ENCODE assay signal across 21 cellular contexts in genomic region chr14:60326274-60326673, GRCh38.
DNase-seq lines count a peak whose midpoint lies in the region; ATAC-seq, FAIRE-seq and TF ChIP-seq lines count a peak whose summit lies in the region.
"Had no signal": no experiment of that assay in that cellular context is flagged by ENCODE, and none has a peak within 500 bp of the region (broad histone marks: within the 10 kb centered on the region; RNA-seq: fewer than 3 reads in every experiment).

No MANE protein-coding gene starts in this region.

- no peak for ATAC-seq in GM19467 (IDR thresholded peaks at IDR 0.05; ENCODE audit: unreplicated experiment)
- ATAC-seq in GM18517 (IDR thresholded peaks at IDR 0.05; ENCODE audit: unreplicated experiment) = no peak
- ATAC-seq: GM23338, HepG2 had no signal

- H3K36me3 ChIP-seq in DOHH2 (ENCODE audit: control insufficient read depth, low read length) = peaks cover 14% of the 10 kb centered on the region; the same call in 1 of the 2 replicates
- H3K36me3 ChIP-seq: BE2C had no signal

- peak overlapping the region; percentile 91 for H3K4me2 ChIP-seq in DOHH2 (ENCODE audit: low read length)

- TF ChIP-seq CTCF in DOHH2 (IDR thresholded peaks at IDR 0.05; ENCODE audit: low read depth, low read length, poor library complexity, severe bottlenecking) = no peak

- no peaks in the 10 kb centered on the region for H3K27me3 ChIP-seq in DOHH2 (ENCODE audit: control insufficient read depth, low read length)
- H3K27me3 ChIP-seq: BE2C had no signal

- FAIRE-seq in islet of Langerhans (lab: Jason Lieb, UNC) = peak; percentile 30
- FAIRE-seq: D721Med, H54, HepG2 had no signal

- peaks cover 58% of the 10 kb centered on the region for H3K4me1 ChIP-seq in DOHH2 (ENCODE audit: control insufficient read depth, low read length)
- H3K4me1 ChIP-seq: BE2C, Caco-2 had no signal

- no peaks in the 10 kb centered on the region for H4K20me1 ChIP-seq in DOHH2 (ENCODE audit: control insufficient read depth, insufficient read depth, low read depth, low read length)

- H3K9me3 ChIP-seq in DOHH2 (ENCODE audit: control insufficient read depth, insufficient read depth, low read length) = no peaks in the 10 kb centered on the region
- H3K9me3 ChIP-seq: BE2C, Caco-2 had no signal

- peak overlapping the region; percentile 94 for H3K27ac ChIP-seq in DOHH2 (ENCODE audit: low read depth, low read length)

- no peak overlapping the region for H3K4me3 ChIP-seq in DOHH2 (ENCODE audit: low read length)
- H3K4me3 ChIP-seq: GM23338 had no signal

- peaks cover 22% of the 10 kb centered on the region for H3F3A ChIP-seq in DOHH2 (ENCODE audit: control insufficient read depth, insufficient read depth)

- peaks cover 22% of the 10 kb centered on the region for H3K79me2 ChIP-seq in DOHH2 (ENCODE audit: control insufficient read depth, low read length)

- H3K9me2 ChIP-seq in DOHH2 (replicated peaks; ENCODE audit: control insufficient read depth, low read length) = no peaks in the 10 kb centered on the region

- peak; percentile 10 for DNase-seq in RPMI7951 (ENCODE audit: low read depth)
- peak; percentile 44 for DNase-seq in pons (ENCODE audit: low spot score)
- DNase-seq in NCI-H1092 (lab: John Stamatoyannopoulos, UW) = no peak
- no peak for DNase-seq in NCI-H2171 treated with DMSO at 0.1 percent for 48 hours (lab: John Stamatoyannopoulos, UW)
- DNase-seq: BE2C; Caco-2; CD4-positive, CD25-positive, alpha-beta regulatory T cell; CD8-positive, alpha-beta memory T cell; DMS153; DMS79; GF-D8; HCEC 1CT; KBM-7 had no signal

Comparison
In these comparisons a context has a peak if more than half of its experiments do, and no peak if none do; other contexts are left out.
1. DNase-seq: peak in RPMI7951 (single experiment) and pons (single experiment); none in NCI-H1092 (single experiment) and NCI-H2171 treated with DMSO at 0.1 percent for 48 hours (single experiment).